In genomic region chr6:44101832-44102231, GRCh38 we compare ENCODE assay signal across 1 cellular context.
TF ChIP-seq lines count a peak whose summit lies in the region.

No MANE protein-coding gene starts in this region.

TF ChIP-seq in H1, 55 proteins besides CTCF, POLR2A, EP300 and RAD21:
- TF ChIP-seq SP2 (IDR thresholded peaks at IDR 0.05; ENCODE audit: low read length) = no peak
- TF ChIP-seq YY1 (IDR thresholded peaks at IDR 0.05; ENCODE audit: low read depth, low read length) = no peak
- TF ChIP-seq GABPA (IDR thresholded peaks at IDR 0.05; ENCODE audit: borderline replicate concordance, insufficient read depth, low read length) = no peak
- TF ChIP-seq KDM1A (IDR thresholded peaks at IDR 0.05; ENCODE audit: borderline replicate concordance, low read length) = no peak
- TF ChIP-seq TCF12 (IDR thresholded peaks at IDR 0.05; ENCODE audit: low read depth, low read length) = no peak
- no peak for TF ChIP-seq SP4 (IDR thresholded peaks at IDR 0.05; ENCODE audit: low read length)
- TF ChIP-seq SIRT6 (IDR thresholded peaks at IDR 0.05; ENCODE audit: low read length) = no peak
- TF ChIP-seq E2F6 (IDR thresholded peaks at IDR 0.05) = no peak
- TF ChIP-seq EGR1 (IDR thresholded peaks at IDR 0.05; ENCODE audit: borderline replicate concordance, low read depth, low read length) = no peak
- TF ChIP-seq CHD7 (IDR thresholded peaks at IDR 0.05; ENCODE audit: insufficient replicate concordance, low read length) = no peak
- TF ChIP-seq SRF (IDR thresholded peaks at IDR 0.05; ENCODE audit: low read depth, low read length) = no peak
- no peak for TF ChIP-seq SIN3A (conservative IDR thresholded peaks at IDR 0.05 in 1 of 2, IDR thresholded peaks at IDR 0.05 in 1 of 2; ENCODE audit: low read depth in 1 of 2, low read length in 2 of 2)
- TF ChIP-seq SAP30 (IDR thresholded peaks at IDR 0.05; ENCODE audit: insufficient read depth, insufficient replicate concordance, low read length) = no peak
- TF ChIP-seq NANOG (IDR thresholded peaks at IDR 0.05; ENCODE audit: insufficient read depth, low read depth, low read length, poor library complexity, severe bottlenecking) = no peak
- TF ChIP-seq EZH2 (IDR thresholded peaks at IDR 0.05; ENCODE audit: low read depth, low read length, severe bottlenecking) = no peak
- no peak for TF ChIP-seq JUN (IDR thresholded peaks at IDR 0.05; ENCODE audit: low read depth, low read length)
